Comparison of ENCODE assay signal across 1 cellular context in genomic region chr6:10599046-10599445, GRCh38.
TF ChIP-seq lines count a peak whose summit lies in the region.

No MANE protein-coding gene starts in this region.

TF ChIP-seq in GM23338, 12 proteins besides CTCF, POLR2A, EP300 and RAD21 (continued from another document):
- TF ChIP-seq REST (IDR thresholded peaks at IDR 0.05; ENCODE audit: unreplicated experiment), result no peak
- TF ChIP-seq STAT1 (IDR thresholded peaks at IDR 0.05; ENCODE audit: unreplicated experiment), result no peak
- no peak for TF ChIP-seq POLR2AphosphoS5 (IDR thresholded peaks at IDR 0.05; ENCODE audit: low read depth)
- no peak for TF ChIP-seq EZH2 (IDR thresholded peaks at IDR 0.05; ENCODE audit: low read depth, unreplicated experiment)
